6 cellular contexts compared by ENCODE assay signal in the genomic region with DNA sequence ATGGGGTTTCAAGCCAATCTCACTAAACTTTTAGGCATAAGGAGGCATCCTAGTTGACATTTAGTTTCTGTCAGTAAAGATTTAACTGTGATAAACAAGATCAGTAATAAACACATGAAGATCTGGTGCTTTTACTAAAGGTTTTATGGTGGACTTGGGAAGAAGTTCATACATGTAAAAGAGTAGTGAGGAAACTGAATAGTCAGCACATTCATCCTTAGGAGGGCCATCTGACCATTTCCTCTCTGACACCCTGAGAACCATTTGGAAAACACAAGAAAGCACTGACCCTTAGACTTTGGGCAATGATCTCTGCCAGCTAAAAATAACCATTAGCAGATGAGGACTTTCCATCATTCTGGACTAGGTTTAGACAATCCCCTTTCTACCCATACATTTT.
"Had no signal": no experiment of that assay in that cellular context is flagged by ENCODE, and none has a peak within 500 bp of the region (broad histone marks: within the 10 kb centered on the region; RNA-seq: fewer than 3 reads in every experiment).

No MANE protein-coding gene starts in this region.

- H2AFZ ChIP-seq: GM23338 had no signal

- DNase-seq: H9, HCEC 1CT, KG1 had no signal

- ATAC-seq: GM23338 had no signal

- FAIRE-seq: H1, H54 had no signal

- H3K4me3 ChIP-seq: GM23338 had no signal

- H3K4me2 ChIP-seq: GM23338 had no signal
